ENCODE assay signal across 6 cellular contexts in the genomic region with DNA sequence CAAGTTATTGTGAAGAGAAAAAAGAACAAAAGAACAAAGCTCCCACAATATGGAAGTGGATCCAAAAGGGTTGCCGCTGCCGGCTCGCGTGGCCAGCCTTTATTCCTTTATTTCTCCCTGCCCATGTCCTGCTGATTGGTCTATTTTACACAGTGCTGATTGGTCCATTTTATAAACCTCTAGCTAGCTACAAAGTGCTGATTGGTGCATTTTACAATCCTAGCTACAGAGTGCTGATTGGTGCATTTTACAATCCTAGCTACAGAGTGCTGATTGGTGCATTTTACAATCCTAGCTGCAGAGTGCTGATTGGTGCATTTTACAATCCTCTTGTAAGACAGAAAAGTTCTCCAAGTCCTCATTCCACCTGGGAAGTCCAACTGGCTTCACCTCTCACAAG. TPM values are rescaled to one million over a fixed set of nuclear protein-coding genes. Genes with fewer than 3 reads are reported as not detected.
"Had no signal": no experiment of that assay in that cellular context is flagged by ENCODE, and none has a peak within 500 bp of the region (broad histone marks: within the 10 kb centered on the region; RNA-seq: fewer than 3 reads in every experiment).

No MANE protein-coding gene starts in this region.

RNA-seq across cellular contexts. Expression of a gene that starts 43.8 kb away (rescaled TPM):
- total RNA-seq: OCI-LY7, PC-3, PC-9, SJSA1, T-cell had no signal
- polyA plus RNA-seq: SK-N-SH had no signal
